In genomic region chr19:1450735-1451669, GRCh38 we compare ENCODE assay signal across 18 cellular contexts. TPM values are rescaled to one million over a fixed set of nuclear protein-coding genes. Genes with fewer than 3 reads are reported as not detected.
DNase-seq lines count a peak whose midpoint lies in the region; ATAC-seq and TF ChIP-seq lines count a peak whose summit lies in the region.
"Had no signal": no experiment of that assay in that cellular context is flagged by ENCODE, and none has a peak within 500 bp of the region (broad histone marks: within the 10 kb centered on the region; RNA-seq: fewer than 3 reads in every experiment).

No MANE protein-coding gene starts in this region.

- ATAC-seq in WTC11 (no peak), left cardiac atrium (no peak)
- ATAC-seq: HCT116 had no signal

- CTCF ChIA-PET in WTC11 (lab: Charles Lee), result interaction anchor here (1.4 kb wide), 2 partner anchors 17 to 171 kb away, joined by 3 to 5 read pairs; no protein-coding TSS in a partner anchor

- intact Hi-C loops in left cardiac atrium (cut with DNase I), result loop anchor here in 1 of 2 donors (10.0 kb wide), 1 partner anchor 166 kb away; the partner anchor contains the start of gene EFNA2

- no peaks in the 10 kb centered on the region for H3K36me3 Mint-ChIP-seq in WTC11
- H3K36me3 Mint-ChIP-seq in glutamatergic neuron (ENCODE audit: unreplicated experiment), result peaks cover 6% of the 10 kb centered on the region

- no peak overlapping the region for H3K27ac Mint-ChIP-seq in WTC11
- peak overlapping the region; percentile 100 for H3K27ac Mint-ChIP-seq in glutamatergic neuron (ENCODE audit: unreplicated experiment)
- H3K27ac Mint-ChIP-seq: activated CD4-positive, alpha-beta T cell treated with anti-CD3 and anti-CD28 coated beads for 36 hours had no signal

- H3K4me3 Mint-ChIP-seq in WTC11 (no peak overlapping the region), glutamatergic neuron (ENCODE audit: unreplicated experiment) (peak overlapping the region; percentile 95)
- H3K4me3 Mint-ChIP-seq: activated CD4-positive, alpha-beta T cell treated with anti-CD3 and anti-CD28 coated beads for 36 hours had no signal

- H3K4me1 Mint-ChIP-seq in WTC11 (peaks cover 5% of the 10 kb centered on the region; the same call in 1 of the 2 replicates), glutamatergic neuron (ENCODE audit: low read depth, unreplicated experiment) (peaks cover 17% of the 10 kb centered on the region)

- TF ChIP-seq CTCF in WTC11 (IDR thresholded peaks at IDR 0.05), result no peak
- no peak for TF ChIP-seq CTCF in glutamatergic neuron (IDR thresholded peaks at IDR 0.05; ENCODE audit: partially characterized antibody, unreplicated experiment)

- DNase-seq in NCI-H1417 (lab: John Stamatoyannopoulos, UW) (peak in 2 of 3 experiments; percentile 57 to 64), NCI-H1417 treated with DMSO at 0.1 percent for 48 hours (lab: John Stamatoyannopoulos, UW) (no peak), WTC11 (ENCODE audit: low spot score) (no peak), glutamatergic neuron (peak; percentile 47), retina (peak; percentile 67), left cardiac atrium (no peak), NCI-H1694 (lab: John Stamatoyannopoulos, UW) (no peak), Kasumi-1 (lab: John Stamatoyannopoulos, UW) (no peak)
- DNase-seq: activated CD4-positive, alpha-beta T cell treated with anti-CD3 and anti-CD28 coated beads for 36 hours; activated T-cell treated with anti-CD3 and anti-CD28 coated beads for 4 hours; adrenal gland; cortex of kidney; GDM1; left ventricle myocardium inferior; NCI-H1694 treated with DMSO at 0.1 percent for 48 hours; testis had no signal

- H3K9me3 Mint-ChIP-seq in WTC11, result no peaks in the 10 kb centered on the region
- H3K9me3 Mint-ChIP-seq in glutamatergic neuron (ENCODE audit: unreplicated experiment), result peaks cover 23% of the 10 kb centered on the region

- H3K27me3 Mint-ChIP-seq in WTC11 (ENCODE audit: low read depth), result peaks cover 75% of the 10 kb centered on the region
- peaks cover 25% of the 10 kb centered on the region for H3K27me3 Mint-ChIP-seq in glutamatergic neuron (ENCODE audit: unreplicated experiment)

- POLR2A ChIA-PET in WTC11 (lab: Charles Lee), result interaction anchor here (0.8 kb wide), 1 partner anchor 24 kb away, joined by 3 read pairs; no protein-coding TSS in a partner anchor

TF ChIP-seq in WTC11, 78 proteins besides CTCF, POLR2A, EP300 and RAD21:
- TF ChIP-seq GTF2I (CRISPR knock-in tag; conservative IDR thresholded peaks at IDR 0.05) (peak; percentile 80), ZNF396 (CRISPR knock-in tag; IDR thresholded peaks at IDR 0.05; ENCODE audit: borderline replicate concordance) (no peak)

RNA-seq across cellular contexts. Expression of gene APC2, which starts 1.1 kb away (rescaled TPM):
- total RNA-seq in WTC11 (2021), result 1.0 to 1.4 TPM (median 1.1 TPM) in 3 replicates
- total RNA-seq in glutamatergic neuron (ENCODE audit: unreplicated experiment), result 371 TPM
- under 1 TPM; 0.18 to 0.21 TPM for total RNA-seq in left cardiac atrium
- total RNA-seq: RPMI7951 had no signal

RNA-seq across cellular contexts. Expression of gene RPS15, which starts 12.8 kb away (rescaled TPM):
- total RNA-seq in WTC11 (2021) (1,932 to 2,169 TPM (median 2,158 TPM) in 3 replicates), glutamatergic neuron (ENCODE audit: unreplicated experiment) (603 TPM), left cardiac atrium (100 to 1,000 TPM; 714 to 737 TPM)

RNA-seq across cellular contexts. Expression of gene C19orf25, which starts 28.0 kb away (rescaled TPM):
- total RNA-seq in WTC11 (2021) (56.5 to 65.7 TPM (median 60.4 TPM) in 3 replicates), glutamatergic neuron (ENCODE audit: unreplicated experiment) (29.2 TPM), left cardiac atrium (10 to 100 TPM; 16.1 to 18.9 TPM)

RNA-seq across cellular contexts. Expression of gene PCSK4, which starts 39.1 kb away (rescaled TPM):
- 18.6 to 22.4 TPM (median 21.5 TPM) in 3 replicates for total RNA-seq in WTC11 (2021)
- 21.2 TPM for total RNA-seq in glutamatergic neuron (ENCODE audit: unreplicated experiment)
- total RNA-seq in left cardiac atrium, result 1 to 10 TPM in 1 of 2 donors, under 1 TPM in 1; 0.89 to 1.6 TPM

RNA-seq across cellular contexts. Expression of gene REEP6, which starts 40.0 kb away (rescaled TPM):
- 17.0 to 19.5 TPM (median 19.1 TPM) in 3 replicates for total RNA-seq in WTC11 (2021)
- 21.5 TPM for total RNA-seq in glutamatergic neuron (ENCODE audit: unreplicated experiment)
- total RNA-seq in left cardiac atrium, result 1 to 10 TPM; 2.2 to 2.3 TPM

Comparison
In these comparisons a context has a peak if more than half of its experiments do, and no peak if none do; other contexts are left out.
1. DNase-seq: peak in NCI-H1417 (2 of 3), glutamatergic neuron (single experiment) and retina (single experiment); none in NCI-H1417 treated with DMSO at 0.1 percent for 48 hours (single experiment), WTC11 (single experiment), left cardiac atrium (single experiment), NCI-H1694 (single experiment) and Kasumi-1 (0 of 2).
2. RNA of gene APC2, which starts 1.1 kb away (total RNA-seq): 371 TPM in glutamatergic neuron (single experiment); 1.0 to 1.4 TPM in WTC11 and 0.18 to 0.21 TPM in left cardiac atrium; every median in the first group is over 100 times any median in the second.